In the genomic region with DNA sequence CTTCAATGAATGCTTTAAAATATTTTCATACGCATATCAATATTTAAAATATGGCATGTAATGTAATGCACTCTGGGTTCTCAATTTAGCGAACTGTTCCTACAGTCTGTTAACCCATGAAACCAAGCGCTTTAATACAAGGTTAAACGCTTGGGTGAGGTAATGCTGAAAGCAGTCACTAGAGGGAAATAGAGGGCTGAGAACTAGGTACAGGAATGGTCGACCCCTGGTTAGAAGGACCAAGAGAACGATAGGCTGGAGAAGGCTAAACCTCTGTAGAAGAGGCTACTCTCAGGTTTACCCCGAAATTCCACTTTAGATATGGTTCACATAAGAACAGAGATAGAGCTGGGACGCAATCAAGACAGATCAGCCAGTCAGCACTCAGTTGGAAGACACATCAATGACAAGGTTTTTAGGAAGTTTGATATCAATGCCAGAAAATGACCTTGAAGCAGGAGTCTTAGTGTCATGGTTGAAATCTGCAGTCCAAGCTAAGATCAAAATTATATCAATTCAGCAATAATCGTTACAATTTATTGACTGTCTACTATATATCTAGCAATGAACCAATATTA, we compare ENCODE assay signal across 9 cellular contexts. TPM values are rescaled to one million over a fixed set of nuclear protein-coding genes. Genes with fewer than 3 reads are reported as not detected.
DNase-seq lines count a peak whose midpoint lies in the region; ATAC-seq, FAIRE-seq and TF ChIP-seq lines count a peak whose summit lies in the region.
"Had no signal": no experiment of that assay in that cellular context is flagged by ENCODE, and none has a peak within 500 bp of the region (broad histone marks: within the 10 kb centered on the region; RNA-seq: fewer than 3 reads in every experiment).

No MANE protein-coding gene starts in this region.

- 47 to 52% methylated on average over 9 of the region's 9 CpGs for WGBS in thyroid gland, 2 donors

- H3K4me3 ChIP-seq in DOHH2 (ENCODE audit: low read length): no peak overlapping the region
- H3K4me3 ChIP-seq in astrocyte of the cerebellum (ENCODE audit: low read depth, low read length): no peak overlapping the region
- H3K4me3 ChIP-seq in thyroid gland (replicated peaks in 1 of 3): no peak overlapping the region

- no peaks in the 10 kb centered on the region for H3K79me2 ChIP-seq in DOHH2 (ENCODE audit: control insufficient read depth, low read length)

- TF ChIP-seq POLR2A in thyroid gland (IDR thresholded peaks at IDR 0.05): no peak

- intact Hi-C loops in thyroid gland (cut with DNase I): no loop called here

- in situ Hi-C loops in astrocyte of the cerebellum (cut with HindIII; ENCODE audit: low sequenced_read_pairs): no loop called here

- no peaks in the 10 kb centered on the region for H3F3A ChIP-seq in DOHH2 (ENCODE audit: control insufficient read depth, insufficient read depth)

- TF ChIP-seq CTCF in DOHH2 (IDR thresholded peaks at IDR 0.05; ENCODE audit: low read depth, low read length, poor library complexity, severe bottlenecking) (peak; percentile 71), astrocyte of the cerebellum (IDR thresholded peaks at IDR 0.05; ENCODE audit: low read depth, low read length, missing control alignments) (peak; percentile 73), thyroid gland (IDR thresholded peaks at IDR 0.05) (peak; percentile 18 to 65 (median 46))

- H3K27ac ChIP-seq in DOHH2 (ENCODE audit: low read depth, low read length) (no peak overlapping the region), thyroid gland (no peak overlapping the region)

- H3K27me3 ChIP-seq in DOHH2 (ENCODE audit: control insufficient read depth, low read length) (peaks cover 23% of the 10 kb centered on the region), thyroid gland (no peaks in the 10 kb centered on the region)

- ATAC-seq in GM19035 (IDR thresholded peaks at IDR 0.05; ENCODE audit: unreplicated experiment) (peak; percentile 85), HG03066 (IDR thresholded peaks at IDR 0.05; ENCODE audit: low read depth, unreplicated experiment) (peak; percentile 88)

- H3K9me2 ChIP-seq in DOHH2 (replicated peaks; ENCODE audit: control insufficient read depth, low read length): no peaks in the 10 kb centered on the region

- DNase-seq in NCI-H345 treated with DMSO at 0.1 percent for 48 hours (lab: John Stamatoyannopoulos, UW; ENCODE audit: unreplicated experiment): peak; percentile 4
- DNase-seq in astrocyte of the cerebellum (ENCODE audit: low read depth): peak; percentile 44
- no peak for DNase-seq in thyroid gland
- no peak for DNase-seq in HuH-7.5 (ENCODE audit: low spot score)
- DNase-seq: activated naive CD8-positive, alpha-beta T cell treated with anti-CD3 and anti-CD28 coated beads, Interleukin-2, amount 10 ng/mL, durations not matched to agents 7 days and 5 days had no signal

- H3K36me3 ChIP-seq in DOHH2 (ENCODE audit: control insufficient read depth, low read length) (no peaks in the 10 kb centered on the region), thyroid gland (no peaks in the 10 kb centered on the region)

- H3K4me2 ChIP-seq in DOHH2 (ENCODE audit: low read length): no peak overlapping the region

- FAIRE-seq in islet of Langerhans (lab: Jason Lieb, UNC): peak; percentile 95

- H3K9me3 ChIP-seq in DOHH2 (ENCODE audit: control insufficient read depth, insufficient read depth, low read length) (no peaks in the 10 kb centered on the region), thyroid gland (no peaks in the 10 kb centered on the region)

- H3K4me1 ChIP-seq in DOHH2 (ENCODE audit: control insufficient read depth, low read length) (no peaks in the 10 kb centered on the region), thyroid gland (no peaks in the 10 kb centered on the region)

- no peaks in the 10 kb centered on the region for H4K20me1 ChIP-seq in DOHH2 (ENCODE audit: control insufficient read depth, insufficient read depth, low read depth, low read length)

RNA-seq across cellular contexts. Expression of a gene that starts 26.9 kb away (rescaled TPM):
- total RNA-seq in thyroid gland: 1 to 10 TPM; 1.6 to 3.4 (median 2.7) TPM

Comparison
In these comparisons a context has a peak if more than half of its experiments do, and no peak if none do; other contexts are left out.
1. DNase-seq: peak in NCI-H345 treated with DMSO at 0.1 percent for 48 hours (single experiment) and astrocyte of the cerebellum (single experiment); none in thyroid gland (0 of 2) and HuH-7.5 (single experiment).
2. Peak in every context shown above with its lines, with median percentiles within 50 percentile points of each other: CTCF ChIP-seq.